Comparison of ENCODE assay signal across 8 cellular contexts in genomic region chr2:174247474-174248186, GRCh38. TPM values are rescaled to one million over a fixed set of nuclear protein-coding genes. Genes with fewer than 3 reads are reported as not detected.
DNase-seq lines count a peak whose midpoint lies in the region; ATAC-seq and TF ChIP-seq lines count a peak whose summit lies in the region.

No MANE protein-coding gene starts in this region.

- H3K4me1 ChIP-seq in CD4-positive, CD25-positive, alpha-beta regulatory T cell (ENCODE audit: control insufficient read depth, insufficient read depth, low read length, poor library complexity, severe bottlenecking), result peaks cover 20% of the 10 kb centered on the region
- peaks cover 5 to 40% (median 10%) of the 10 kb centered on the region in 3 donors for H3K4me1 ChIP-seq in esophagus squamous epithelium

- peak overlapping the region; percentile 65 for H3K4me2 ChIP-seq in SU-DHL-6 (ENCODE audit: low read depth, low read length, poor library complexity, severe bottlenecking)

- no peaks in the 10 kb centered on the region for H3K27me3 ChIP-seq in CD4-positive, CD25-positive, alpha-beta regulatory T cell (ENCODE audit: control insufficient read depth, insufficient read depth, low read length)
- H3K27me3 ChIP-seq in SU-DHL-6 (ENCODE audit: low read length) (no peaks in the 10 kb centered on the region), esophagus squamous epithelium (no peaks in the 10 kb centered on the region)

- TF ChIP-seq POLR2A in esophagus squamous epithelium (IDR thresholded peaks at IDR 0.05), result no peak

- intact Hi-C loops in esophagus squamous epithelium (cut with DNase I), result no loop called here

- 10 to 13% methylated on average over 9 to 10 of the region's 14 CpGs for WGBS in esophagus squamous epithelium, 2 donors

- H3K4me1 Mint-ChIP-seq in CD4-positive, CD25-positive, alpha-beta regulatory T cell, result peaks cover 17 to 31% (median 27%) of the 10 kb centered on the region in 4 donors
- peaks cover 12% of the 10 kb centered on the region for H3K4me1 Mint-ChIP-seq in nephron

- H3K36me3 ChIP-seq in CD4-positive, CD25-positive, alpha-beta regulatory T cell (ENCODE audit: control insufficient read depth, insufficient read depth, low read length), result peaks cover 5% of the 10 kb centered on the region
- H3K36me3 ChIP-seq in SU-DHL-6 (ENCODE audit: low read length) (peaks cover 7% of the 10 kb centered on the region; the same call in 1 of the 2 replicates), esophagus squamous epithelium (peaks cover 0 to 30% (median 4%) of the 10 kb centered on the region in 3 donors)

- H3F3A ChIP-seq in SU-DHL-6 (ENCODE audit: insufficient read depth), result no peaks in the 10 kb centered on the region

- peak overlapping the region; percentile 83 for H3K4me3 ChIP-seq in CD4-positive, CD25-positive, alpha-beta regulatory T cell (ENCODE audit: low read depth, low read length)
- H3K4me3 ChIP-seq in SU-DHL-6 (ENCODE audit: insufficient read depth, low read length, poor library complexity, severe bottlenecking) (peak overlapping the region; percentile 78), esophagus squamous epithelium (peak overlapping the region; percentile 71 to 95 (median 86))

- ATAC-seq in CD4-positive, CD25-positive, alpha-beta regulatory T cell (ENCODE audit: low read depth in 2 of 2), result no peak
- ATAC-seq in GM19324 (IDR thresholded peaks at IDR 0.05; ENCODE audit: low FRiP score, unreplicated experiment) (peak; percentile 7), HG03354 (IDR thresholded peaks at IDR 0.05; ENCODE audit: poor library complexity, severe bottlenecking, unreplicated experiment) (peak; percentile 18)

- H3K27me3 Mint-ChIP-seq in CD4-positive, CD25-positive, alpha-beta regulatory T cell, result no peaks in the 10 kb centered on the region
- H3K27me3 Mint-ChIP-seq in nephron (ENCODE audit: low read depth), result no peaks in the 10 kb centered on the region

- no peak for TF ChIP-seq CTCF in SU-DHL-6 (IDR thresholded peaks at IDR 0.05; ENCODE audit: insufficient read depth, low read length, poor library complexity, severe bottlenecking)
- TF ChIP-seq CTCF in esophagus squamous epithelium (IDR thresholded peaks at IDR 0.05), result no peak
- no peak for TF ChIP-seq CTCF in nephron (IDR thresholded peaks at IDR 0.05; ENCODE audit: unreplicated experiment in 3 of 3)

- peak overlapping the region; percentile 87 to 96 (median 88) for H3K4me3 Mint-ChIP-seq in CD4-positive, CD25-positive, alpha-beta regulatory T cell
- peak overlapping the region; percentile 87 to 91 (median 88) for H3K4me3 Mint-ChIP-seq in nephron

- H4K20me1 ChIP-seq in SU-DHL-6 (ENCODE audit: low read depth, low read length), result no peaks in the 10 kb centered on the region

- peak overlapping the region; percentile 75 to 90 (median 79) for H3K27ac Mint-ChIP-seq in CD4-positive, CD25-positive, alpha-beta regulatory T cell
- peak overlapping the region; percentile 76 to 93 (median 86) for H3K27ac Mint-ChIP-seq in nephron

- H3K79me2 ChIP-seq in SU-DHL-6 (ENCODE audit: insufficient read depth, low read length), result peaks cover 55% of the 10 kb centered on the region

- peaks cover 11% of the 10 kb centered on the region for H3K36me3 Mint-ChIP-seq in CD4-positive, CD25-positive, alpha-beta regulatory T cell
- peaks cover 24% of the 10 kb centered on the region for H3K36me3 Mint-ChIP-seq in nephron (ENCODE audit: low read depth)

- peak overlapping the region; percentile 60 for H2AFZ ChIP-seq in SU-DHL-6 (ENCODE audit: low read depth, low read length, severe bottlenecking)

- peaks cover 0 to under 1% (median 0%) of the 10 kb centered on the region in 7 donors for H3K9me3 Mint-ChIP-seq in CD4-positive, CD25-positive, alpha-beta regulatory T cell
- H3K9me3 Mint-ChIP-seq in nephron, result no peaks in the 10 kb centered on the region

- peak overlapping the region; percentile 94 for H3K9ac ChIP-seq in SU-DHL-6 (ENCODE audit: low read length)

- no peaks in the 10 kb centered on the region for H3K9me3 ChIP-seq in CD4-positive, CD25-positive, alpha-beta regulatory T cell (ENCODE audit: control insufficient read depth in 2 of 2, low read length in 2 of 2)
- H3K9me3 ChIP-seq in SU-DHL-6 (ENCODE audit: insufficient read depth, low read length) (no peaks in the 10 kb centered on the region), esophagus squamous epithelium (no peaks in the 10 kb centered on the region)

- no peaks in the 10 kb centered on the region for H3K9me2 ChIP-seq in SU-DHL-6 (replicated peaks; ENCODE audit: insufficient read depth, low read length)

- peak in 1 of 3 donors; percentile 27 for DNase-seq in CD4-positive, CD25-positive, alpha-beta regulatory T cell
- no peak for DNase-seq in esophagus squamous epithelium (lab: John Stamatoyannopoulos, UW)
- no peak for DNase-seq in HK-2 (ENCODE audit: unreplicated experiment)
- DNase-seq in amniotic stem cell (lab: John Stamatoyannopoulos, UW), result no peak

- H3K27ac ChIP-seq in CD4-positive, CD25-positive, alpha-beta regulatory T cell (ENCODE audit: insufficient read depth, low read length, poor library complexity, severe bottlenecking), result peak overlapping the region; percentile 70
- peak overlapping the region; percentile 50 for H3K27ac ChIP-seq in SU-DHL-6 (ENCODE audit: low read depth, low read length)
- peak overlapping the region; percentile 80 to 91 (median 83) for H3K27ac ChIP-seq in esophagus squamous epithelium

RNA-seq across cellular contexts. Expression of gene OLA1, which starts 0.7 kb away (rescaled TPM):
- total RNA-seq in CD4-positive, CD25-positive, alpha-beta regulatory T cell, result 36.9 TPM
- 10 to 100 TPM; 54.1 to 77.4 (median 62.3) TPM for polyA plus RNA-seq in CD4-positive, CD25-positive, alpha-beta regulatory T cell
- total RNA-seq in esophagus squamous epithelium, result 10 to 100 TPM; 72.7 to 85.1 (median 78.3) TPM

Comparison
In these comparisons a context has a peak if more than half of its experiments do, and no peak if none do; other contexts are left out.
1. ATAC-seq: peak in GM19324 (single experiment) and HG03354 (single experiment); none in CD4-positive, CD25-positive, alpha-beta regulatory T cell (0 of 2).
2. Peak in every context shown above with its lines, with median percentiles within 50 percentile points of each other: H3K27ac ChIP-seq and H3K4me3 ChIP-seq.